ENCODE assay signal across 24 cellular contexts in genomic region chr3:172609750-172610149, GRCh38.
DNase-seq lines count a peak whose midpoint lies in the region; ATAC-seq, FAIRE-seq and TF ChIP-seq lines count a peak whose summit lies in the region.
"Had no signal": no experiment of that assay in that cellular context is flagged by ENCODE, and none has a peak within 500 bp of the region (broad histone marks: within the 10 kb centered on the region; RNA-seq: fewer than 3 reads in every experiment).

No MANE protein-coding gene starts in this region.

- no peaks in the 10 kb centered on the region for H3K36me3 Mint-ChIP-seq in CD14-positive monocyte
- H3K36me3 Mint-ChIP-seq: CD4-positive, CD25-positive, alpha-beta regulatory T cell; CD8-positive, alpha-beta T cell had no signal

- peaks cover 0 to under 1% of the 10 kb centered on the region in 2 experiments; a peak in 1 of 5 replicates for H3K4me1 ChIP-seq in K562 (replicated peaks in 1 of 2; ENCODE audit: control insufficient read depth in 2 of 2, insufficient read depth in 2 of 2, low read length in 2 of 2)
- peaks cover 3 to 18% (median 12%) of the 10 kb centered on the region in 4 donors for H3K4me1 ChIP-seq in esophagus muscularis mucosa
- H3K4me1 ChIP-seq in tibial nerve = peaks cover 0 to 16% (median 10%) of the 10 kb centered on the region in 4 donors
- H3K4me1 ChIP-seq: BE2C, Caco-2 had no signal

- no peak for TF ChIP-seq POLR2A in K562 (conservative IDR thresholded peaks at IDR 0.05)
- TF ChIP-seq POLR2A in esophagus muscularis mucosa (IDR thresholded peaks at IDR 0.05; ENCODE audit: low read depth) = no peak
- no peak for TF ChIP-seq POLR2A in tibial nerve (IDR thresholded peaks at IDR 0.05)

- no peak overlapping the region for H3K4me2 ChIP-seq in K562 (ENCODE audit: insufficient read depth, low read length)
- H3K4me2 ChIP-seq: A549; BLaER1 treated with 17β-estradiol and CSF1 and Interleukin-3, amounts not matched to agents 10 nM and 100 nM; GM23338 had no signal

- 0 out of 2 replicates have a peak, but pooled peaks cover 3% of the 10 kb centered on the region for H3K9me3 ChIP-seq in K562 (replicated peaks; ENCODE audit: control insufficient read depth, insufficient read depth, low read depth, low read length)
- H3K9me3 ChIP-seq in esophagus muscularis mucosa = no peaks in the 10 kb centered on the region
- peaks cover 0 to 13% (median 0%) of the 10 kb centered on the region in 4 donors for H3K9me3 ChIP-seq in tibial nerve
- H3K9me3 ChIP-seq: A549, BE2C, HAP-1 had no signal

- POLR2A ChIA-PET in K562 (lab: Yijun Ruan, JAX) = interaction anchor here (2.4 kb wide), 1 partner anchor 11 kb away, joined by 6 read pairs; no protein-coding TSS in a partner anchor

- 18% methylated on average over 6 of the region's 6 CpGs for WGBS in K562 (ENCODE audit: insufficient coverage, low coverage, missing lambda C conversion rate)
- 91% methylated on average over 6 of the region's 6 CpGs for WGBS in esophagus muscularis mucosa
- 96 to 97% methylated on average over 6 of the region's 6 CpGs for WGBS in tibial nerve, 2 donors

- H3K9ac ChIP-seq in K562 (ENCODE audit: insufficient read depth in 1 of 2, low read depth in 2 of 2, low read length in 2 of 2) = no peak overlapping the region
- H3K9ac ChIP-seq: BLaER1 treated with 17β-estradiol and CSF1 and Interleukin-3, amounts not matched to agents 10 nM and 100 nM had no signal

- ATAC-seq in K562 = no peak
- no peak for ATAC-seq in HG03354 (IDR thresholded peaks at IDR 0.05; ENCODE audit: poor library complexity, severe bottlenecking, unreplicated experiment)
- ATAC-seq: A549; CD8-positive, alpha-beta T cell; GM23338 had no signal

- no peak overlapping the region for H2AFZ ChIP-seq in K562 (ENCODE audit: low read depth, low read length)
- H2AFZ ChIP-seq: GM23338 had no signal

- H3K36me3 ChIP-seq in K562 (ENCODE audit: control insufficient read depth, insufficient read depth, low read length) (no peaks in the 10 kb centered on the region), esophagus muscularis mucosa (no peaks in the 10 kb centered on the region), tibial nerve (no peaks in the 10 kb centered on the region)
- H3K36me3 ChIP-seq: BE2C, HAP-1 had no signal

- CTCF ChIA-PET in K562 (lab: Yijun Ruan, JAX; ENCODE audit: low intra/inter-chr PET ratio) = no interaction called here

- TF ChIP-seq RAD21 in K562 (CRISPR knock-in tag; conservative IDR thresholded peaks at IDR 0.05 in 1 of 2, IDR thresholded peaks at IDR 0.05 in 1 of 2) = no peak

- intact Hi-C loops in K562 (cut with micrococcal nuclease) (no loop called here), esophagus muscularis mucosa (cut with DNase I) (no loop called here), CD14-positive monocyte (cut with micrococcal nuclease) (no loop called here)

- no peaks in the 10 kb centered on the region for H3K9me1 ChIP-seq in K562 (ENCODE audit: control insufficient read depth, insufficient read depth, low read length)

- peaks cover 19 to 31% (median 24%) of the 10 kb centered on the region in 7 donors for H3K9me3 Mint-ChIP-seq in CD14-positive monocyte
- H3K9me3 Mint-ChIP-seq: HFFc6 had no signal

- H3K27ac ChIP-seq in C4-2B = peak overlapping the region; percentile 77; the same call in 1 of the 2 replicates
- no peak overlapping the region for H3K27ac ChIP-seq in K562 (ENCODE audit: extremely low read depth, low read depth, low read length)
- peak overlapping the region in 2 of 4 donors; percentile 5 to 20 for H3K27ac ChIP-seq in esophagus muscularis mucosa (replicated peaks in 1 of 4)
- peak overlapping the region; percentile 51 to 81 (median 72) for H3K27ac ChIP-seq in tibial nerve
- H3K27ac ChIP-seq: A549; BLaER1 treated with 17β-estradiol and CSF1 and Interleukin-3, amounts not matched to agents 10 nM and 100 nM had no signal

- TF ChIP-seq CTCF in C4-2B (conservative IDR thresholded peaks at IDR 0.05) (no peak), K562 (IDR thresholded peaks at IDR 0.05 in 2 of 3, conservative IDR thresholded peaks at IDR 0.05 in 1 of 3; ENCODE audit: insufficient read depth in 2 of 3, low read depth in 1 of 3, low read length in 3 of 3) (no peak), esophagus muscularis mucosa (IDR thresholded peaks at IDR 0.05) (no peak), tibial nerve (IDR thresholded peaks at IDR 0.05) (no peak), CD14-positive monocyte (IDR thresholded peaks at IDR 0.05) (no peak)

- FAIRE-seq in K562 (lab: Jason Lieb, UNC) = no peak
- FAIRE-seq: A549, G401.6, GM19239, H54 had no signal

- no TSS peak for BruUV-seq in K562 (replicated peaks; lab: Mats Ljungman, UMichigan)

- in situ Hi-C loops in K562 (cut with MboI) = no loop called here

- H3K4me3 ChIP-seq in K562 = no peak overlapping the region
- H3K4me3 ChIP-seq in esophagus muscularis mucosa = no peak overlapping the region
- H3K4me3 ChIP-seq in tibial nerve = no peak overlapping the region
- H3K4me3 ChIP-seq: A549; BLaER1 treated with 17β-estradiol and CSF1 and Interleukin-3, amounts not matched to agents 10 nM and 100 nM; GM23338; HAP-1 had no signal

- H3K27me3 Mint-ChIP-seq in CD14-positive monocyte (ENCODE audit: low read depth in 3 of 3) = no peaks in the 10 kb centered on the region

- no peaks in the 10 kb centered on the region for H4K20me1 ChIP-seq in K562 (replicated peaks; ENCODE audit: control insufficient read depth, insufficient read depth, low read length)
- H4K20me1 ChIP-seq: BLaER1 treated with 17β-estradiol and CSF1 and Interleukin-3, amounts not matched to agents 10 nM and 100 nM had no signal

- H3K4me1 Mint-ChIP-seq in CD14-positive monocyte = peaks cover 8% of the 10 kb centered on the region

- no peaks in the 10 kb centered on the region for H3K27me3 ChIP-seq in K562 (ENCODE audit: control insufficient read depth in 2 of 2, insufficient read depth in 2 of 2, low read length in 2 of 2)
- no peaks in the 10 kb centered on the region for H3K27me3 ChIP-seq in esophagus muscularis mucosa
- no peaks in the 10 kb centered on the region for H3K27me3 ChIP-seq in tibial nerve
- H3K27me3 ChIP-seq: BE2C; BLaER1 treated with 17β-estradiol and CSF1 and Interleukin-3, amounts not matched to agents 10 nM and 100 nM had no signal

- TF ChIP-seq EP300 in K562 (IDR thresholded peaks at IDR 0.05; ENCODE audit: low read length) = no peak
- no peak for TF ChIP-seq EP300 in esophagus muscularis mucosa (IDR thresholded peaks at IDR 0.05)
- no peak for TF ChIP-seq EP300 in tibial nerve (IDR thresholded peaks at IDR 0.05)

- no peak for DNase-seq in K562 (ENCODE audit: extremely low read depth in 1 of 4, low spot score in 3 of 4)
- DNase-seq in esophagus muscularis mucosa (ENCODE audit: extremely low spot score) = peak; percentile 70
- no peak for DNase-seq in tibial nerve (ENCODE audit: low spot score in 2 of 2)
- DNase-seq in SHP77 treated with DMSO at 0.1 percent for 48 hours (lab: John Stamatoyannopoulos, UW) = no peak
- DNase-seq in CD14-positive monocyte (ENCODE audit: low spot score) = no peak
- DNase-seq: 8988T; ACHN; AML-193; BE2C; Caco-2; CD4-positive, CD25-positive, alpha-beta regulatory T cell; CD8-positive, alpha-beta T cell; DMS153; DND-41; HFFc6 had no signal

- H3K4me3 Mint-ChIP-seq in CD14-positive monocyte = no peak overlapping the region
- H3K4me3 Mint-ChIP-seq: CD4-positive, CD25-positive, alpha-beta regulatory T cell; CD8-positive, alpha-beta T cell; GM23338; HFFc6 had no signal

- H3K27ac Mint-ChIP-seq in CD14-positive monocyte = no peak overlapping the region
- H3K27ac Mint-ChIP-seq: CD8-positive, alpha-beta T cell; GM23338; HFFc6 had no signal

- H3K79me2 ChIP-seq in K562 (ENCODE audit: control insufficient read depth, insufficient read depth, low read length) = no peaks in the 10 kb centered on the region

TF ChIP-seq in K562, 482 proteins besides CTCF, POLR2A, EP300 and RAD21:
- peak; percentile 69 for TF ChIP-seq ZFP36 (IDR thresholded peaks at IDR 0.05; ENCODE audit: low read depth, low read length, partially characterized antibody)
- peak; percentile 94 for TF ChIP-seq ZNF431 (CRISPR knock-in tag; IDR thresholded peaks at IDR 0.05)
- TF ChIP-seq RBM34 (IDR thresholded peaks at IDR 0.05; ENCODE audit: borderline replicate concordance, insufficient read depth, low read length) = no peak
